In the genomic region with DNA sequence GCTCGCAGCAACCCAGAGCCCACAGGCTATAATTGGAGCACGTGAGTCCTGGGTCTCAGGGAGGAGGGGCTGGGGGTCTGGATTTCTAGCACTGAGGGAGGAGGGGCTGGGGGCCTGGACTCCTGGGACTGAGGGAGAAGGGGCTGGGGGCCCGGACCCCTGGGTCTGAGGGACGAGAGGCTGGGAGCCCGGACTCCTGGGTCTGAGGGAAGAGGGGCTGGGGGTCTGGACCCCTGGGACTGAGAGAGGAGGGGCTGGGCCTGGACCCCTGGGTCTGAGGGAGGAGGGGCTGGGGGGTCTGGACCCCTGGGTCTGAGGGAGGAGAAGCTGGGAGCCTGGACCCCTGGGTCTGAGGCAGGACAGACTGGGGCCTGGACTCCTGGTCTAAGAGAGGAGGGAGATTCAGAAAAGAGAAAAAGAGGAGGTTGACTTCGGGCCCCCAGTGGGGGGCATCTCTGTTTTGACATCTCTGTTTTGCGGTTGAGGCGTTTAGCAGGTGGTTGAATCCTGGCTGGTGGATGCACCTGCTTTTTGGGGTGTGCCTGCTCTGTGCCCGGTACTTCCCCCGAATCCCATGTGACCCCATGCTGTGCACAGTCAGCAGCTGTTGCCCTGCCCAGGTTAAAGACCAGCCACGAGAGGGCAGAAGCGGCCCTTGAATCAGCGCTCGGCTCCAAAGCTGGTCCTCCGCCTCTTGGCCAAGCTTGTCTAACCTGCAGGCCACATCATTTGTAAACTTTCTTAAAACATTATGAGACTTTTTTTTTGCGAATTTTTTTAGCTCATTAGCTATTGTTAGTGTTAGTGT, we compare ENCODE assay signal across 8 cellular contexts. TPM values are rescaled to one million over a fixed set of nuclear protein-coding genes. Genes with fewer than 3 reads are reported as not detected.
DNase-seq lines count a peak whose midpoint lies in the region; ATAC-seq lines count a peak whose summit lies in the region.

No MANE protein-coding gene starts in this region.

- H3K27ac Mint-ChIP-seq in activated naive CD8-positive, alpha-beta T cell treated with anti-CD3 and anti-CD28 coated beads for 36 hours: no peak overlapping the region

- peaks cover 34% of the 10 kb centered on the region for H3K36me3 Mint-ChIP-seq in activated naive CD8-positive, alpha-beta T cell treated with anti-CD3 and anti-CD28 coated beads for 36 hours

- intact Hi-C loops in right cardiac atrium (cut with DNase I): no loop called here

- peak; percentile 26 for DNase-seq in NCI-H2196 (lab: John Stamatoyannopoulos, UW; ENCODE audit: unreplicated experiment)
- DNase-seq in NCI-H2196 treated with DMSO at 0.1 percent for 48 hours (lab: John Stamatoyannopoulos, UW; ENCODE audit: unreplicated experiment): no peak
- DNase-seq in SKM-1 (lab: John Stamatoyannopoulos, UW; ENCODE audit: unreplicated experiment): peak; percentile 26
- DNase-seq in activated naive CD8-positive, alpha-beta T cell treated with anti-CD3 and anti-CD28 coated beads for 36 hours: peak; percentile 77
- DNase-seq in right cardiac atrium: peak; percentile 67 to 90 (median 88)
- peak; percentile 42 to 51 for DNase-seq in stimulated activated CD4-positive, alpha-beta T cell treated with anti-CD3 and anti-CD28 coated beads, Interleukin-15, amount 100 ng/mL, for 1 hour (ENCODE audit: low read depth in 1 of 2, low spot score in 1 of 2)
- no peak for DNase-seq in NCI-H2029 (lab: John Stamatoyannopoulos, UW)

- H3K4me3 ChIP-seq in right cardiac atrium (ENCODE audit: low read length): no peak overlapping the region

- H3K9me3 Mint-ChIP-seq in activated naive CD8-positive, alpha-beta T cell treated with anti-CD3 and anti-CD28 coated beads for 36 hours: no peaks in the 10 kb centered on the region

- H3K9me3 ChIP-seq in right cardiac atrium (ENCODE audit: control insufficient read depth, low read length): no peaks in the 10 kb centered on the region

- no peaks in the 10 kb centered on the region for H3K27me3 Mint-ChIP-seq in activated naive CD8-positive, alpha-beta T cell treated with anti-CD3 and anti-CD28 coated beads for 36 hours

- ATAC-seq in HG03060 (IDR thresholded peaks at IDR 0.05; ENCODE audit: low read depth, unreplicated experiment) (peak; percentile 41), right cardiac atrium (peak; percentile 71 to 82)

- H3K4me1 Mint-ChIP-seq in activated naive CD8-positive, alpha-beta T cell treated with anti-CD3 and anti-CD28 coated beads for 36 hours: peaks cover 7% of the 10 kb centered on the region

- H3K27ac ChIP-seq in right cardiac atrium (ENCODE audit: low read length): no peak overlapping the region

- WGBS in right cardiac atrium: 56% methylated on average over 16 of the region's 16 CpGs

- peaks cover 2% of the 10 kb centered on the region for H3K4me1 ChIP-seq in right cardiac atrium (ENCODE audit: control insufficient read depth, insufficient read depth, low read length)

- no peak overlapping the region for H3K4me3 Mint-ChIP-seq in activated naive CD8-positive, alpha-beta T cell treated with anti-CD3 and anti-CD28 coated beads for 36 hours

- H3K27me3 ChIP-seq in right cardiac atrium (ENCODE audit: control insufficient read depth, insufficient read depth): no peaks in the 10 kb centered on the region

RNA-seq across cellular contexts. Expression of a gene that starts 10.5 kb away (rescaled TPM):
- total RNA-seq in activated naive CD8-positive, alpha-beta T cell treated with anti-CD3 and anti-CD28 coated beads for 36 hours: 10 to 100 TPM; 14.5 TPM
- 10 to 100 TPM; 25.0 to 44.8 (median 33.9) TPM for total RNA-seq in right cardiac atrium
- polyA plus RNA-seq in right cardiac atrium: 27.3 TPM

RNA-seq across cellular contexts. Expression of a gene that starts 17.1 kb away (rescaled TPM):
- 1 to 10 TPM in 1 of 2 experiments, under 1 TPM in 1; 0.62 to 1.4 TPM for total RNA-seq in activated naive CD8-positive, alpha-beta T cell treated with anti-CD3 and anti-CD28 coated beads for 36 hours
- total RNA-seq in right cardiac atrium: 1 to 10 TPM; 1.8 to 6.1 (median 2.3) TPM
- polyA plus RNA-seq in right cardiac atrium: 4.4 TPM

RNA-seq across cellular contexts. Expression of a gene that starts 40.8 kb away (rescaled TPM):
- total RNA-seq in activated naive CD8-positive, alpha-beta T cell treated with anti-CD3 and anti-CD28 coated beads for 36 hours: not detected
- total RNA-seq in right cardiac atrium: not detected
- polyA plus RNA-seq in right cardiac atrium: not detected

RNA-seq across cellular contexts. Expression of a gene that starts 44.8 kb away (rescaled TPM):
- total RNA-seq in activated naive CD8-positive, alpha-beta T cell treated with anti-CD3 and anti-CD28 coated beads for 36 hours: not detected
- total RNA-seq in right cardiac atrium: not detected
- polyA plus RNA-seq in right cardiac atrium: not detected

Comparison
In these comparisons a context has a peak if more than half of its experiments do, and no peak if none do; other contexts are left out.
1. DNase-seq: peak in NCI-H2196 (single experiment), SKM-1 (single experiment), activated naive CD8-positive, alpha-beta T cell treated with anti-CD3 and anti-CD28 coated beads for 36 hours (single experiment), right cardiac atrium (3 of 3) and stimulated activated CD4-positive, alpha-beta T cell treated with anti-CD3 and anti-CD28 coated beads, Interleukin-15, amount 100 ng/mL, for 1 hour (2 of 2); none in NCI-H2196 treated with DMSO at 0.1 percent for 48 hours (single experiment) and NCI-H2029 (single experiment).